ENCODE assay signal across 8 cellular contexts in genomic region chr3:53299611-53300023, GRCh38. TPM values are rescaled to one million over a fixed set of nuclear protein-coding genes. Genes with fewer than 3 reads are reported as not detected.
DNase-seq lines count a peak whose midpoint lies in the region; ATAC-seq, FAIRE-seq and TF ChIP-seq lines count a peak whose summit lies in the region.
"Not testable (repeated sequence)": the region's sequence is repeated elsewhere in the genome, so short reads cannot be mapped to it uniquely, and the experiment has no call there.

No MANE protein-coding gene starts in this region.

- H3K27ac ChIP-seq in uterus: peak overlapping the region; percentile 56 to 70

- TF ChIP-seq CTCF in chondrocyte (IDR thresholded peaks at IDR 0.05) (peak; percentile 95), omental fat pad (IDR thresholded peaks at IDR 0.05) (peak in 1 of 3 donors; percentile 23), uterus (IDR thresholded peaks at IDR 0.05) (peak; percentile 81 to 92 (median 91))

- DNase-seq in GM03348 (ENCODE audit: low spot score) (peak; percentile 79), HPDE6-E6E7 (ENCODE audit: extremely low spot score) (peak; percentile 17), NCI-H345 (lab: John Stamatoyannopoulos, UW) (peak; percentile 0)
- not testable (repeated sequence) for DNase-seq in chondrocyte (ENCODE audit: low spot score); left ventricle myocardium superior; omental fat pad (ENCODE audit: low spot score); uterus

- not testable (repeated sequence) for H3K9me3 ChIP-seq in uterus

- H3K9me3 Mint-ChIP-seq in chondrocyte (ENCODE audit: low read depth): not testable (repeated sequence)

- H3K4me3 Mint-ChIP-seq in chondrocyte (ENCODE audit: unreplicated experiment): not testable (repeated sequence)

- not testable (repeated sequence) for TF ChIP-seq POLR2A in uterus (IDR thresholded peaks at IDR 0.05)

- peak; percentile 94 for FAIRE-seq in TTC549 (lab: Jason Lieb, UNC)

- not testable (repeated sequence) for H3K27me3 ChIP-seq in uterus

- H3K27ac Mint-ChIP-seq in chondrocyte (ENCODE audit: unreplicated experiment): peak overlapping the region; percentile 78

- H3K27me3 Mint-ChIP-seq in chondrocyte (ENCODE audit: low read depth): not testable (repeated sequence)

- peaks cover 13% of the 10 kb centered on the region for H3K36me3 Mint-ChIP-seq in chondrocyte (ENCODE audit: low read depth)

- not testable (repeated sequence) for H3K4me3 ChIP-seq in uterus

- intact Hi-C loops in left ventricle myocardium superior (cut with micrococcal nuclease): loop anchor here (5.0 kb wide), 1 partner anchor 408 kb away; no protein-coding TSS in a partner anchor
- intact Hi-C loops in uterus (cut with DNase I; ENCODE audit: low total_unique reads): not testable (repeated sequence)

- H3K36me3 ChIP-seq in uterus: not testable (repeated sequence)

- ATAC-seq in left ventricle myocardium superior (peak; percentile 54), omental fat pad (ENCODE audit: low FRiP score) (peak; percentile 65)

- not testable (repeated sequence) for H3K4me1 ChIP-seq in uterus

- H3K4me1 Mint-ChIP-seq in chondrocyte (ENCODE audit: low read depth): not testable (repeated sequence)

RNA-seq across cellular contexts. Expression of gene TKT, which starts 43.8 kb away (rescaled TPM):
- total RNA-seq in chondrocyte: 165 to 299 TPM (median 169 TPM) in 3 replicates
- total RNA-seq in left ventricle myocardium superior: 41.6 TPM
- total RNA-seq in omental fat pad: 100 to 1,000 TPM; 187 to 325 (median 254) TPM
- total RNA-seq in uterus: 100 to 1,000 TPM in 1 of 4 donors, 10 to 100 TPM in 3; 74.5 to 113 (median 84.6) TPM

RNA-seq across cellular contexts. Expression of gene DCP1A, which starts 47.7 kb away (rescaled TPM):
- total RNA-seq in chondrocyte: 15.6 to 17.7 TPM (median 17.2 TPM) in 3 replicates
- total RNA-seq in left ventricle myocardium superior: 21.5 TPM
- 10 to 100 TPM; 18.6 to 30.4 (median 23.4) TPM for total RNA-seq in omental fat pad
- 10 to 100 TPM; 27.2 to 39.4 (median 34.5) TPM for total RNA-seq in uterus
